In genomic region chr5:114327987-114328386, GRCh38 we compare ENCODE assay signal across 20 cellular contexts. TPM values are rescaled to one million over a fixed set of nuclear protein-coding genes. Genes with fewer than 3 reads are reported as not detected.
DNase-seq lines count a peak whose midpoint lies in the region; ATAC-seq and TF ChIP-seq lines count a peak whose summit lies in the region.
"Had no signal": no experiment of that assay in that cellular context is flagged by ENCODE, and none has a peak within 500 bp of the region (broad histone marks: within the 10 kb centered on the region; RNA-seq: fewer than 3 reads in every experiment).

No MANE protein-coding gene starts in this region.

- intact Hi-C loops in PC-9 (cut with micrococcal nuclease; ENCODE audit: unreplicated experiment), result no loop called here

- H3K4me1 Mint-ChIP-seq in activated T-cell treated with anti-CD3 and anti-CD28 coated beads, Interleukin-2, amount 50 U/mL, for 4 hours (ENCODE audit: low read depth), result no peaks in the 10 kb centered on the region
- H3K4me1 Mint-ChIP-seq: CD14-positive monocyte, IgD-negative memory B cell had no signal

- no peaks in the 10 kb centered on the region for H3K27me3 ChIP-seq in PC-9 (ENCODE audit: insufficient read depth, low read depth)

- no peaks in the 10 kb centered on the region for H3K79me2 ChIP-seq in PC-9 (ENCODE audit: low read depth)

- no peak overlapping the region for H3K4me2 ChIP-seq in PC-9

- no peaks in the 10 kb centered on the region for H4K20me1 ChIP-seq in PC-9 (ENCODE audit: insufficient read depth)

- ATAC-seq in GM18502 (IDR thresholded peaks at IDR 0.05; ENCODE audit: poor library complexity, unreplicated experiment) (peak; percentile 42), HG02610 (IDR thresholded peaks at IDR 0.05; ENCODE audit: unreplicated experiment) (peak; percentile 42), HG03060 (IDR thresholded peaks at IDR 0.05; ENCODE audit: low read depth, unreplicated experiment) (peak; percentile 42), HG03442 (IDR thresholded peaks at IDR 0.05; ENCODE audit: unreplicated experiment) (peak; percentile 60)
- ATAC-seq in activated T-cell treated with anti-CD3 and anti-CD28 coated beads, Interleukin-2, amount 50 U/mL, for 4 hours, result no peak
- ATAC-seq: CD8-positive, alpha-beta T cell; HCT116 had no signal

- DNase-seq in activated T-cell treated with anti-CD3 and anti-CD28 coated beads, Interleukin-2, amount 50 U/mL, for 4 hours, result no peak
- no peak for DNase-seq in NCI-H2196 (lab: John Stamatoyannopoulos, UW; ENCODE audit: unreplicated experiment)
- DNase-seq in PC-9, result no peak
- no peak for DNase-seq in G401 (ENCODE audit: low spot score)
- DNase-seq: CD8-positive, alpha-beta T cell; COR-L47; DMS153; DND-41; GF-D8; GM23248; KG1 had no signal

- H3F3A ChIP-seq in PC-9 (ENCODE audit: insufficient read depth, low read depth), result no peaks in the 10 kb centered on the region

- H2AFZ ChIP-seq in PC-9, result no peak overlapping the region
- H2AFZ ChIP-seq: GM23248 had no signal

- POLR2A ChIA-PET in PC-9 (lab: Charles Lee; ENCODE audit: unreplicated experiment), result no interaction called here

- H3K27me3 Mint-ChIP-seq in activated T-cell treated with anti-CD3 and anti-CD28 coated beads, Interleukin-2, amount 50 U/mL, for 4 hours (ENCODE audit: low read depth), result no peaks in the 10 kb centered on the region
- H3K27me3 Mint-ChIP-seq: IgD-negative memory B cell had no signal

- no peaks in the 10 kb centered on the region for H3K4me1 ChIP-seq in PC-9 (replicated peaks; ENCODE audit: insufficient read depth)

- no peak for TF ChIP-seq CTCF in PC-9 (conservative IDR thresholded peaks at IDR 0.05)

- H3K4me3 ChIP-seq in PC-9, result no peak overlapping the region
- H3K4me3 ChIP-seq: GM23248 had no signal

- in situ Hi-C loops in G401 (cut with HindIII; ENCODE audit: low sequenced_read_pairs), result no loop called here

- no peak overlapping the region for H3K27ac ChIP-seq in PC-9
- H3K27ac ChIP-seq: 22Rv1, GM23248 had no signal

- BruUV-seq in PC-9 (replicated peaks; lab: Mats Ljungman, UMichigan), result no TSS peak

- H3K9me3 ChIP-seq in PC-9 (ENCODE audit: insufficient read depth, low read depth), result no peaks in the 10 kb centered on the region

- CTCF ChIA-PET in PC-9 (lab: Charles Lee), result no interaction called here

- H3K9me2 ChIP-seq in PC-9 (ENCODE audit: insufficient read depth), result no peaks in the 10 kb centered on the region

- H3K4me3 Mint-ChIP-seq in activated T-cell treated with anti-CD3 and anti-CD28 coated beads, Interleukin-2, amount 50 U/mL, for 4 hours, result no peak overlapping the region
- H3K4me3 Mint-ChIP-seq: CD14-positive monocyte; CD8-positive, alpha-beta T cell; IgD-negative memory B cell had no signal

- no peaks in the 10 kb centered on the region for H3K36me3 ChIP-seq in PC-9 (ENCODE audit: low read depth)

- H3K9me3 Mint-ChIP-seq in activated T-cell treated with anti-CD3 and anti-CD28 coated beads, Interleukin-2, amount 50 U/mL, for 4 hours, result no peaks in the 10 kb centered on the region
- H3K9me3 Mint-ChIP-seq: CD8-positive, alpha-beta T cell had no signal

- H3K36me3 Mint-ChIP-seq in activated T-cell treated with anti-CD3 and anti-CD28 coated beads, Interleukin-2, amount 50 U/mL, for 4 hours (ENCODE audit: insufficient read depth), result no peaks in the 10 kb centered on the region
- H3K36me3 Mint-ChIP-seq: CD14-positive monocyte; CD8-positive, alpha-beta T cell; IgD-negative memory B cell had no signal

RNA-seq across cellular contexts. Expression of gene KCNN2, which starts 33.9 kb away (rescaled TPM):
- total RNA-seq in activated T-cell treated with anti-CD3 and anti-CD28 coated beads, Interleukin-2, amount 50 U/mL, for 4 hours, result under 1 TPM in 1 of 3 donors, not detected in 2; 0.11 TPM
- total RNA-seq in PC-9 (2021), result not detected in 2 replicates
- total RNA-seq in G401 (2014; rRNA removed; shearing (Covaris generic)), result not detected in 2 replicates
- total RNA-seq: CD8-positive, alpha-beta T cell; GM23248; HT-29 had no signal

Comparison
In these comparisons a context has a peak if more than half of its experiments do, and no peak if none do; other contexts are left out.
1. ATAC-seq: peak in GM18502 (single experiment), HG02610 (single experiment), HG03060 (single experiment) and HG03442 (single experiment); none in activated T-cell treated with anti-CD3 and anti-CD28 coated beads, Interleukin-2, amount 50 U/mL, for 4 hours (0 of 2).